Comparison of ENCODE assay signal across 8 cellular contexts in the genomic region with DNA sequence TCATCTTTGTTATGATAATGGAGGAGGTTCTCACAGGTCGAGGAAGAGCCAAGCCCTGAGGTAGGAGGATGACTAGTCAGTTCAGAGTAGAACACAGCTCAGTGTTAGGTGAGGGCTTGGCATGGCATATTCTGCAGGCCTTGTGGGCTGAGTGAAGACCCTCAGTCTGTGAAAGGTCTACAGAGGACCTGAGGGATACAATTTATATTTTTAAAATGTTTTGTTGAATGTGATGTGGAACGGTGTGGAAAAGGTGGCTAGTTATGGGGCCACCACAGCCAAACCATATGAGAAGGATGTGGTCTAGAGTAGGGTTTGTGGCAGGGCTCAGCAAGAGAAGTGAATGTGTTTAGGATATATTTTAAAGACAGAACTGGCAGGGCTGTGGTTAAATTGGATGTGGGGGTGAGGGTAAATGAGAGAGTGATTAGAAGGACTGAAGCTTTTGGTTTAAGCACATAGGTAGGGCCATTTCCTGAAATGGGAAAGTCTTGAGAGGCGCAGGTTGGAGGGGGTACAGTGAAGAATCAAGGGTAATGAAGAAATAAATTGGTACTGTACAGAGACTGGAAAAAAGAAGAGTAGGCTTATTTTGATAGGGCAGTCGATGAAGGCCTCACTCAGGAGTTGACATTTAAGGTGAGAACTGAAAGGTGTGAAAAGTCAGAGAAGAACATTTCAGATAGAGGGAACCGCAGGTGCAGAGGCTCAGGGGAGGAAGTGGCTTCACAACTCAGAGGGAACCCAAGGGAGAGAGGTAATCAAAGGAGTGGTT.
DNase-seq lines count a peak whose midpoint lies in the region; ATAC-seq and TF ChIP-seq lines count a peak whose summit lies in the region.

No MANE protein-coding gene starts in this region.

- H3F3A ChIP-seq in MM.1S (ENCODE audit: insufficient read depth, low read length) = peaks cover 19% of the 10 kb centered on the region

- POLR2A ChIA-PET in CD8-positive, alpha-beta memory T cell (lab: Charles Lee) = interaction anchor here (0.7 to 2.9 kb wide), 2 partner anchors 39 to 555 kb away, joined by 3 to 10 read pairs; no protein-coding TSS in a partner anchor
- POLR2A ChIA-PET in activated naive CD8-positive, alpha-beta T cell treated with anti-CD3 and anti-CD28 coated beads, Interleukin-2, amount 10 ng/mL, durations not matched to agents 7 days and 5 days (lab: Charles Lee) = interaction anchor here (0.8 to 1.7 kb wide), 3 partner anchors 84 to 861 kb away, joined by 3 to 7 read pairs (median 3); no protein-coding TSS in a partner anchor

- no peak overlapping the region for H3K9ac ChIP-seq in MM.1S (ENCODE audit: low read length)

- H3K9me2 ChIP-seq in MM.1S (replicated peaks; ENCODE audit: insufficient read depth, low read length) = no peaks in the 10 kb centered on the region

- H3K79me2 ChIP-seq in MM.1S (ENCODE audit: low read length) = no peaks in the 10 kb centered on the region

- H3K27ac ChIP-seq in CD8-positive, alpha-beta memory T cell (ENCODE audit: low read depth, low read length) = no peak overlapping the region
- peak overlapping the region; percentile 5; the same call in 1 of the 2 replicates for H3K27ac ChIP-seq in MM.1S (ENCODE audit: low read length)

- H4K20me1 ChIP-seq in MM.1S (ENCODE audit: insufficient read depth, low read length) = no peaks in the 10 kb centered on the region

- H3K36me3 ChIP-seq in CD8-positive, alpha-beta memory T cell (ENCODE audit: insufficient read depth, low read length) = no peaks in the 10 kb centered on the region
- no peaks in the 10 kb centered on the region for H3K36me3 ChIP-seq in MM.1S (replicated peaks; ENCODE audit: insufficient read depth, low read length)

- H3K27me3 ChIP-seq in CD8-positive, alpha-beta memory T cell (ENCODE audit: insufficient read depth, low read length, poor library complexity, severe bottlenecking) = no peaks in the 10 kb centered on the region
- H3K27me3 ChIP-seq in MM.1S (replicated peaks; ENCODE audit: insufficient read depth, low read length) = no peaks in the 10 kb centered on the region

- H3K36me3 Mint-ChIP-seq in CD8-positive, alpha-beta memory T cell = peaks cover 0 to 11% (median 2%) of the 10 kb centered on the region in 3 donors
- H3K36me3 Mint-ChIP-seq in activated naive CD8-positive, alpha-beta T cell treated with anti-CD3 and anti-CD28 coated beads, Interleukin-2, amount 10 ng/mL, durations not matched to agents 7 days and 5 days = peaks cover 25% of the 10 kb centered on the region

- H3K9me3 Mint-ChIP-seq in CD8-positive, alpha-beta memory T cell = peaks cover 4 to 13% (median 9%) of the 10 kb centered on the region in 5 donors
- H3K9me3 Mint-ChIP-seq in activated naive CD8-positive, alpha-beta T cell treated with anti-CD3 and anti-CD28 coated beads, Interleukin-2, amount 10 ng/mL, durations not matched to agents 7 days and 5 days = peaks cover 14% of the 10 kb centered on the region

- no peak for TF ChIP-seq CTCF in MM.1S (IDR thresholded peaks at IDR 0.05; ENCODE audit: low read length)

- CTCF ChIA-PET in CD8-positive, alpha-beta memory T cell (lab: Charles Lee) = interaction anchor here (1.0 to 2.2 kb wide), 3 partner anchors 9 to 97 kb away, joined by 3 to 5 read pairs (median 4); no protein-coding TSS in a partner anchor

- H3K4me1 Mint-ChIP-seq in CD8-positive, alpha-beta memory T cell = peaks cover 63 to 73% (median 65%) of the 10 kb centered on the region in 3 donors
- H3K4me1 Mint-ChIP-seq in activated naive CD8-positive, alpha-beta T cell treated with anti-CD3 and anti-CD28 coated beads, Interleukin-2, amount 10 ng/mL, durations not matched to agents 7 days and 5 days = peaks cover 43% of the 10 kb centered on the region

- H3K4me2 ChIP-seq in MM.1S (ENCODE audit: low read depth, low read length) = peak overlapping the region; percentile 17; the same call in 1 of the 2 replicates

- DNase-seq in CD8-positive, alpha-beta memory T cell = peak; percentile 11 to 85 (median 75)
- DNase-seq in MM.1S (peak; percentile 80), NCI-H2081 (lab: John Stamatoyannopoulos, UW) (no peak), SKM-1 treated with dmso at 0.1 percent for 144 hours (lab: John Stamatoyannopoulos, UW; ENCODE audit: unreplicated experiment) (no peak), NCI-H345 (lab: John Stamatoyannopoulos, UW) (no peak), NCI-H774 (lab: John Stamatoyannopoulos, UW) (no peak)
- peak; percentile 76 for DNase-seq in activated naive CD8-positive, alpha-beta T cell treated with anti-CD3 and anti-CD28 coated beads, Interleukin-2, amount 10 ng/mL, durations not matched to agents 7 days and 5 days

- H3K27me3 Mint-ChIP-seq in CD8-positive, alpha-beta memory T cell = peaks cover 2 to 4% of the 10 kb centered on the region in 2 donors
- H3K27me3 Mint-ChIP-seq in activated naive CD8-positive, alpha-beta T cell treated with anti-CD3 and anti-CD28 coated beads, Interleukin-2, amount 10 ng/mL, durations not matched to agents 7 days and 5 days = peaks cover 46% of the 10 kb centered on the region

- peak overlapping the region in 7 of 8 donors; percentile 46 to 97 (median 80) for H3K27ac Mint-ChIP-seq in CD8-positive, alpha-beta memory T cell
- H3K27ac Mint-ChIP-seq in activated naive CD8-positive, alpha-beta T cell treated with anti-CD3 and anti-CD28 coated beads, Interleukin-2, amount 10 ng/mL, durations not matched to agents 7 days and 5 days = peak overlapping the region; percentile 90

- ATAC-seq in GM21528 (IDR thresholded peaks at IDR 0.05; ENCODE audit: low FRiP score, unreplicated experiment) = peak; percentile 87
- peak; percentile 87 for ATAC-seq in activated naive CD8-positive, alpha-beta T cell treated with anti-CD3 and anti-CD28 coated beads, Interleukin-2, amount 10 ng/mL, durations not matched to agents 7 days and 5 days (ENCODE audit: low read depth)

- peak overlapping the region; percentile 10 to 67 (median 51) for H3K4me3 Mint-ChIP-seq in CD8-positive, alpha-beta memory T cell
- H3K4me3 Mint-ChIP-seq in activated naive CD8-positive, alpha-beta T cell treated with anti-CD3 and anti-CD28 coated beads, Interleukin-2, amount 10 ng/mL, durations not matched to agents 7 days and 5 days = peak overlapping the region; percentile 55

- no peak overlapping the region for H2AFZ ChIP-seq in MM.1S (ENCODE audit: low read length)

- no peak overlapping the region for H3K4me3 ChIP-seq in CD8-positive, alpha-beta memory T cell (ENCODE audit: low read length)
- H3K4me3 ChIP-seq in MM.1S (ENCODE audit: low read length) = no peak overlapping the region

- H3K9me3 ChIP-seq in CD8-positive, alpha-beta memory T cell (ENCODE audit: low read length) = peaks cover 4% of the 10 kb centered on the region
- no peaks in the 10 kb centered on the region for H3K9me3 ChIP-seq in MM.1S (replicated peaks; ENCODE audit: insufficient read depth, low read length)

- H3K4me1 ChIP-seq in CD8-positive, alpha-beta memory T cell (ENCODE audit: insufficient read depth, low read length) = peaks cover 56% of the 10 kb centered on the region
- peaks cover 29% of the 10 kb centered on the region for H3K4me1 ChIP-seq in MM.1S (ENCODE audit: low read length)

Comparison
In these comparisons a context has a peak if more than half of its experiments do, and no peak if none do; other contexts are left out.
1. DNase-seq: peak in CD8-positive, alpha-beta memory T cell (5 of 5), MM.1S (single experiment) and activated naive CD8-positive, alpha-beta T cell treated with anti-CD3 and anti-CD28 coated beads, Interleukin-2, amount 10 ng/mL, durations not matched to agents 7 days and 5 days (single experiment); none in NCI-H2081 (0 of 2), SKM-1 treated with dmso at 0.1 percent for 144 hours (single experiment), NCI-H345 (single experiment) and NCI-H774 (single experiment).